9 cellular contexts compared by ENCODE assay signal in genomic region chr12:122841544-122842321, GRCh38. TPM values are rescaled to one million over a fixed set of nuclear protein-coding genes. Genes with fewer than 3 reads are reported as not detected.
DNase-seq lines count a peak whose midpoint lies in the region; ATAC-seq and TF ChIP-seq lines count a peak whose summit lies in the region.
"Had no signal": no experiment of that assay in that cellular context is flagged by ENCODE, and none has a peak within 500 bp of the region (broad histone marks: within the 10 kb centered on the region; RNA-seq: fewer than 3 reads in every experiment).

No MANE protein-coding gene starts in this region.

- H3K9me3 Mint-ChIP-seq in activated CD4-positive, alpha-beta T cell treated with anti-CD3 and anti-CD28 coated beads for 36 hours (ENCODE audit: low read depth): no peaks in the 10 kb centered on the region

- TF ChIP-seq CTCF in cardiac fibroblast (IDR thresholded peaks at IDR 0.05; ENCODE audit: low read depth, low read length): no peak

- H3K27me3 Mint-ChIP-seq in activated CD4-positive, alpha-beta T cell treated with anti-CD3 and anti-CD28 coated beads for 36 hours: no peaks in the 10 kb centered on the region
- H3K27me3 Mint-ChIP-seq: B cell had no signal

- no peak for DNase-seq in activated CD4-positive, alpha-beta T cell treated with anti-CD3 and anti-CD28 coated beads for 36 hours
- no peak for DNase-seq in activated CD4-positive, alpha-beta T cell treated with anti-CD3 and anti-CD28 coated beads for 1 hour
- DNase-seq in cardiac fibroblast (ENCODE audit: low read depth in 2 of 2) (peak; percentile 35 to 78), left kidney (ENCODE audit: low read depth, low spot score) (peak; percentile 91), iPS-NIHi11 (ENCODE audit: low spot score) (no peak), HPDE6-E6E7 (ENCODE audit: extremely low spot score) (no peak)

- no peak overlapping the region for H3K4me3 Mint-ChIP-seq in activated CD4-positive, alpha-beta T cell treated with anti-CD3 and anti-CD28 coated beads for 36 hours

- H3K4me1 Mint-ChIP-seq in activated CD4-positive, alpha-beta T cell treated with anti-CD3 and anti-CD28 coated beads for 36 hours: peaks cover 19% of the 10 kb centered on the region

- H3K27ac ChIP-seq in urinary bladder (ENCODE audit: low read depth): peak overlapping the region; percentile 40

- H3K36me3 ChIP-seq in urinary bladder (ENCODE audit: insufficient read depth): no peaks in the 10 kb centered on the region

- 68% methylated on average over 23 of the region's 23 CpGs for WGBS in urinary bladder

- H3K36me3 Mint-ChIP-seq in activated CD4-positive, alpha-beta T cell treated with anti-CD3 and anti-CD28 coated beads for 36 hours (ENCODE audit: low read depth): no peaks in the 10 kb centered on the region

- no peak overlapping the region for H3K27ac Mint-ChIP-seq in activated CD4-positive, alpha-beta T cell treated with anti-CD3 and anti-CD28 coated beads for 36 hours

- POLR2A ChIA-PET in activated CD4-positive, alpha-beta T cell treated with anti-CD3 and anti-CD28 coated beads for 36 hours (lab: Charles Lee): no interaction called here

- CTCF ChIA-PET in activated CD4-positive, alpha-beta T cell treated with anti-CD3 and anti-CD28 coated beads for 36 hours (lab: Charles Lee): interaction anchor here (0.6 to 1.9 kb wide), 6 partner anchors 9 to 203 kb away, joined by 3 to 6 read pairs (median 4); no protein-coding TSS in a partner anchor

- H3K4me3 ChIP-seq in cardiac fibroblast (replicated peaks in 1 of 2; ENCODE audit: low read depth in 2 of 2, low read length in 2 of 2) (no peak overlapping the region), urinary bladder (ENCODE audit: low read depth, low read length) (no peak overlapping the region)

- intact Hi-C loops in activated CD4-positive, alpha-beta T cell treated with anti-CD3 and anti-CD28 coated beads for 36 hours (cut with DNase I, micrococcal nuclease): no loop called here

- ATAC-seq in activated CD4-positive, alpha-beta T cell treated with anti-CD3 and anti-CD28 coated beads for 36 hours: peak; percentile 23
- no peak for ATAC-seq in HG03460 (IDR thresholded peaks at IDR 0.05; ENCODE audit: unreplicated experiment)

- H3K4me1 ChIP-seq in urinary bladder (ENCODE audit: insufficient read depth): no peaks in the 10 kb centered on the region

RNA-seq across cellular contexts. Expression of gene HIP1R, which starts 6.5 kb away (rescaled TPM):
- total RNA-seq in activated CD4-positive, alpha-beta T cell treated with anti-CD3 and anti-CD28 coated beads for 36 hours: 10 to 100 TPM; 17.1 to 20.9 TPM
- total RNA-seq in urinary bladder: 17.2 TPM
- polyA plus RNA-seq in urinary bladder: 16.5 TPM

RNA-seq across cellular contexts. Expression of gene VPS37B, which starts 54.2 kb away (rescaled TPM):
- 10 to 100 TPM in 1 of 2 experiments, 1 to 10 TPM in 1; 9.4 to 11.4 TPM for total RNA-seq in activated CD4-positive, alpha-beta T cell treated with anti-CD3 and anti-CD28 coated beads for 36 hours
- 18.9 TPM for total RNA-seq in urinary bladder
- polyA plus RNA-seq in urinary bladder: 25.2 TPM

Comparison
In these comparisons a context has a peak if more than half of its experiments do, and no peak if none do; other contexts are left out.
1. DNase-seq: peak in cardiac fibroblast (2 of 2) and left kidney (single experiment); none in activated CD4-positive, alpha-beta T cell treated with anti-CD3 and anti-CD28 coated beads for 36 hours (single experiment), activated CD4-positive, alpha-beta T cell treated with anti-CD3 and anti-CD28 coated beads for 1 hour (single experiment), iPS-NIHi11 (single experiment) and HPDE6-E6E7 (single experiment).